In genomic region chr7:7969306-7970112, GRCh38 we compare ENCODE assay signal across 1 cellular context.
TF ChIP-seq lines count a peak whose summit lies in the region.

No MANE protein-coding gene starts in this region.

TF ChIP-seq in GM12878, 131 proteins besides CTCF, POLR2A, EP300 and RAD21 (continued from another document and continues in another):
- TF ChIP-seq NKRF (conservative IDR thresholded peaks at IDR 0.05) = peak; percentile 13; the same call in 1 of the 2 replicates
- no peak for TF ChIP-seq KAT2A (conservative IDR thresholded peaks at IDR 0.05; ENCODE audit: control insufficient read depth, low read depth, low read length)
- no peak for TF ChIP-seq DPF2 (IDR thresholded peaks at IDR 0.05)
- no peak for TF ChIP-seq USF2 (IDR thresholded peaks at IDR 0.05; ENCODE audit: borderline replicate concordance, low read depth, low read length)
- no peak for TF ChIP-seq RBBP5 (conservative IDR thresholded peaks at IDR 0.05)
- TF ChIP-seq BHLHE40 (IDR thresholded peaks at IDR 0.05; ENCODE audit: borderline replicate concordance in 1 of 2, low read depth in 2 of 2, low read length in 1 of 2) = no peak
- no peak for TF ChIP-seq FOXK2 (IDR thresholded peaks at IDR 0.05)
- TF ChIP-seq NFXL1 (IDR thresholded peaks at IDR 0.05; ENCODE audit: borderline replicate concordance) = no peak
- TF ChIP-seq TCF12 (IDR thresholded peaks at IDR 0.05; ENCODE audit: low read depth, low read length) = no peak
- TF ChIP-seq EZH2 (IDR thresholded peaks at IDR 0.05; ENCODE audit: borderline replicate concordance, control insufficient read depth, low read depth, low read length) = no peak
- 0 out of 4 replicates have a peak, but pooled peaks of 1 of the 2 experiments have one; percentile 18 for TF ChIP-seq IKZF2 (IDR thresholded peaks at IDR 0.05)
- TF ChIP-seq PAX8 (IDR thresholded peaks at IDR 0.05) = no peak
- peak; percentile 10; the same call in 1 of the 2 replicates for TF ChIP-seq SMARCA5 (IDR thresholded peaks at IDR 0.05)
- no peak for TF ChIP-seq SMC3 (IDR thresholded peaks at IDR 0.05; ENCODE audit: borderline replicate concordance, low read length)
- no peak for TF ChIP-seq STAT3 (IDR thresholded peaks at IDR 0.05; ENCODE audit: low read depth, low read length)
- TF ChIP-seq TBL1XR1 (IDR thresholded peaks at IDR 0.05; ENCODE audit: low read depth, low read length) = no peak
- TF ChIP-seq MXI1 (IDR thresholded peaks at IDR 0.05; ENCODE audit: low read depth, low read length) = peak; percentile 41; the same call in 1 of the 2 replicates
- no peak for TF ChIP-seq SRF (IDR thresholded peaks at IDR 0.05; ENCODE audit: low read depth in 2 of 2, low read length in 2 of 2)
- no peak for TF ChIP-seq PRDM15 (CRISPR knock-in tag; IDR thresholded peaks at IDR 0.05)
- 0 out of 2 replicates have a peak, but pooled peaks have one; percentile 20 for TF ChIP-seq GATAD2B (conservative IDR thresholded peaks at IDR 0.05; ENCODE audit: low read depth)
- no peak for TF ChIP-seq SREBF2 (IDR thresholded peaks at IDR 0.05; ENCODE audit: low read length)
- TF ChIP-seq RELA (IDR thresholded peaks at IDR 0.05; ENCODE audit: borderline replicate concordance, partially characterized antibody) = no peak
- TF ChIP-seq WRNIP1 (IDR thresholded peaks at IDR 0.05; ENCODE audit: borderline replicate concordance, low read depth, low read length) = no peak
- TF ChIP-seq RAD51 (IDR thresholded peaks at IDR 0.05) = no peak
- no peak for TF ChIP-seq FOS (IDR thresholded peaks at IDR 0.05; ENCODE audit: borderline replicate concordance, extremely low read depth, insufficient read length)
- no peak for TF ChIP-seq IRF5 (IDR thresholded peaks at IDR 0.05; ENCODE audit: borderline replicate concordance)
- TF ChIP-seq PAX5 (IDR thresholded peaks at IDR 0.05; ENCODE audit: borderline replicate concordance, low read depth, low read length) = no peak
- no peak for TF ChIP-seq SUZ12 (IDR thresholded peaks at IDR 0.05; ENCODE audit: unreplicated experiment)
- no peak for TF ChIP-seq MTA3 (IDR thresholded peaks at IDR 0.05; ENCODE audit: borderline replicate concordance, low read length)
- 0 out of 2 replicates have a peak, but pooled peaks have one; percentile 26 for TF ChIP-seq FOXM1 (IDR thresholded peaks at IDR 0.05; ENCODE audit: low read depth, low read length)
- TF ChIP-seq HSF1 (IDR thresholded peaks at IDR 0.05; ENCODE audit: low read depth, low read length) = no peak
- TF ChIP-seq ZBTB40 (IDR thresholded peaks at IDR 0.05; ENCODE audit: borderline replicate concordance) = no peak
- no peak for TF ChIP-seq ATF3 (IDR thresholded peaks at IDR 0.05; ENCODE audit: borderline replicate concordance, extremely low read depth, low read depth, low read length)
- TF ChIP-seq SMAD5 (IDR thresholded peaks at IDR 0.05; ENCODE audit: low read depth) = peak; percentile 49
- no peak for TF ChIP-seq NFIC (IDR thresholded peaks at IDR 0.05; ENCODE audit: low read depth, low read length)
- no peak for TF ChIP-seq MEF2B (IDR thresholded peaks at IDR 0.05; ENCODE audit: partially characterized antibody, poor library complexity, severe bottlenecking)
- no peak; the same call in 1 of the 2 replicates for TF ChIP-seq ATF2 (IDR thresholded peaks at IDR 0.05; ENCODE audit: low read length)
- TF ChIP-seq ZBED1 (IDR thresholded peaks at IDR 0.05; ENCODE audit: borderline replicate concordance) = peak; percentile 44; the same call in 1 of the 2 replicates
- no peak for TF ChIP-seq ZNF24 (IDR thresholded peaks at IDR 0.05)
- TF ChIP-seq SP1 (IDR thresholded peaks at IDR 0.05; ENCODE audit: low read depth, low read length) = no peak
- no peak for TF ChIP-seq MAX (IDR thresholded peaks at IDR 0.05; ENCODE audit: low read depth, low read length)
- no peak for TF ChIP-seq CEBPB (IDR thresholded peaks at IDR 0.05; ENCODE audit: borderline replicate concordance in 1 of 2, low read depth in 2 of 2, low read length in 2 of 2)
- TF ChIP-seq YY1 (IDR thresholded peaks at IDR 0.05; ENCODE audit: low read depth, low read length) = 0 out of 2 replicates have a peak, but pooled peaks have one; percentile 11
- no peak for TF ChIP-seq HDGF (IDR thresholded peaks at IDR 0.05)
- TF ChIP-seq BRCA1 (IDR thresholded peaks at IDR 0.05; ENCODE audit: low read depth, low read length) = no peak
- no peak for TF ChIP-seq ZBTB4 (CRISPR knock-in tag; IDR thresholded peaks at IDR 0.05)
